ENCODE assay signal across 8 cellular contexts in genomic region chr17:2064980-2065785, GRCh38. TPM values are rescaled to one million over a fixed set of nuclear protein-coding genes. Genes with fewer than 3 reads are reported as not detected.
DNase-seq lines count a peak whose midpoint lies in the region; ATAC-seq and TF ChIP-seq lines count a peak whose summit lies in the region.

No MANE protein-coding gene starts in this region.

- H3K36me3 Mint-ChIP-seq in CD8-positive, alpha-beta T cell: peaks cover 92% of the 10 kb centered on the region

- no peak for TF ChIP-seq CTCF in CD8-positive, alpha-beta T cell (IDR thresholded peaks at IDR 0.05)
- TF ChIP-seq CTCF in heart right ventricle (IDR thresholded peaks at IDR 0.05): peak in 6 of 9 donors; percentile 33 to 59 (median 48)

- H3K4me3 ChIP-seq in CD8-positive, alpha-beta T cell (ENCODE audit: low read depth, low read length): no peak overlapping the region
- H3K4me3 ChIP-seq in heart right ventricle: no peak overlapping the region
- no peak overlapping the region for H3K4me3 ChIP-seq in effector memory CD4-positive, alpha-beta T cell (ENCODE audit: insufficient read depth, low read depth, low read length, poor library complexity, severe bottlenecking)

- intact Hi-C loops in CD8-positive, alpha-beta T cell (cut with DNase I, micrococcal nuclease): loop anchor here in 1 of 2 experiments (5.0 kb wide), 1 partner anchor 37 kb away; no protein-coding TSS in a partner anchor
- intact Hi-C loops in heart right ventricle (cut with DNase I): loop anchor here in 5 of 10 donors (1.0 to 10.0 kb wide), 6 partner anchors 41 to 340 kb away; partner anchors contain the start of gene MNT (in 1 of the 5)

- peak in 3 of 7 experiments; percentile 47 to 62 (median 51) for DNase-seq in CD8-positive, alpha-beta T cell
- DNase-seq in KBM-7 (peak; percentile 75), heart right ventricle (peak in 1 of 2 donors; percentile 71), amniotic stem cell (lab: John Stamatoyannopoulos, UW) (no peak), activated gamma-delta T cell treated with Interleukin-2 at 50 U/mL for 16 hours (no peak)
- DNase-seq in activated T-cell treated with anti-CD3 and anti-CD28 coated beads, Interleukin-2, amount 50 U/mL, for 1 hour: peak; percentile 57
- peak; percentile 80 for DNase-seq in stimulated activated CD4-positive, alpha-beta T cell treated with anti-CD3 and anti-CD28 coated beads, Interleukin-15, amount 100 ng/mL, for 24 hours
- no peak for DNase-seq in effector memory CD4-positive, alpha-beta T cell

- H3K27ac Mint-ChIP-seq in CD8-positive, alpha-beta T cell: peak overlapping the region; percentile 67

- in situ Hi-C loops in KBM-7 (cut with MboI; ENCODE audit: low pct_unique_long_range_greater_than_20kb, low sequenced_read_pairs): loop anchor here (25.0 kb wide), 1 partner anchor 172 kb away; no protein-coding TSS in a partner anchor

- peaks cover 16% of the 10 kb centered on the region for H3K27me3 Mint-ChIP-seq in CD8-positive, alpha-beta T cell (ENCODE audit: low read depth)

- WGBS in heart right ventricle, 2 donors: 78 to 80% methylated on average over 23 to 24 of the region's 24 CpGs

- H3K4me3 Mint-ChIP-seq in CD8-positive, alpha-beta T cell: no peak overlapping the region

- ATAC-seq in CD8-positive, alpha-beta T cell: peak; percentile 58
- ATAC-seq in heart right ventricle: peak in 6 of 8 donors; percentile 6 to 14 (median 8)

- CTCF ChIA-PET in CD8-positive, alpha-beta T cell (lab: Charles Lee): interaction anchor here (0.6 to 3.3 kb wide), 4 partner anchors 8 to 179 kb away, joined by 3 to 24 read pairs (median 5); no protein-coding TSS in a partner anchor

- no peaks in the 10 kb centered on the region for H3K9me3 ChIP-seq in CD8-positive, alpha-beta T cell (ENCODE audit: low read length)
- no peaks in the 10 kb centered on the region for H3K9me3 ChIP-seq in heart right ventricle
- H3K9me3 ChIP-seq in effector memory CD4-positive, alpha-beta T cell (ENCODE audit: control insufficient read depth, low read length): no peaks in the 10 kb centered on the region

- POLR2A ChIA-PET in CD8-positive, alpha-beta T cell (lab: Charles Lee): no interaction called here

- H3K9me3 Mint-ChIP-seq in CD8-positive, alpha-beta T cell: no peaks in the 10 kb centered on the region

- no peaks in the 10 kb centered on the region for H3K27me3 ChIP-seq in CD8-positive, alpha-beta T cell (ENCODE audit: insufficient read depth, low read length)
- no peaks in the 10 kb centered on the region for H3K27me3 ChIP-seq in heart right ventricle
- no peaks in the 10 kb centered on the region for H3K27me3 ChIP-seq in effector memory CD4-positive, alpha-beta T cell (replicated peaks; ENCODE audit: control insufficient read depth, insufficient read depth, low read length, poor library complexity, severe bottlenecking)

- peaks cover 36% of the 10 kb centered on the region for H3K4me1 Mint-ChIP-seq in CD8-positive, alpha-beta T cell (ENCODE audit: low read depth)

- H3K27ac ChIP-seq in CD8-positive, alpha-beta T cell (ENCODE audit: low read depth, low read length): no peak overlapping the region
- H3K27ac ChIP-seq in heart right ventricle: peak overlapping the region; percentile 54 to 97 (median 93)
- H3K27ac ChIP-seq in effector memory CD4-positive, alpha-beta T cell (ENCODE audit: insufficient read depth, low read length, poor library complexity, severe bottlenecking): no peak overlapping the region

- H3K4me1 ChIP-seq in CD8-positive, alpha-beta T cell (ENCODE audit: insufficient read depth, low read length): peaks cover 7% of the 10 kb centered on the region
- peaks cover 35 to 98% (median 87%) of the 10 kb centered on the region in 9 donors for H3K4me1 ChIP-seq in heart right ventricle
- no peaks in the 10 kb centered on the region for H3K4me1 ChIP-seq in effector memory CD4-positive, alpha-beta T cell (ENCODE audit: control insufficient read depth, insufficient read depth, low read length, poor library complexity, severe bottlenecking)

- peaks cover 35% of the 10 kb centered on the region for H3K36me3 ChIP-seq in CD8-positive, alpha-beta T cell (ENCODE audit: insufficient read depth, low read length)
- H3K36me3 ChIP-seq in heart right ventricle: peaks cover 0 to 85% (median 9%) of the 10 kb centered on the region in 9 donors
- peaks cover 70% of the 10 kb centered on the region for H3K36me3 ChIP-seq in effector memory CD4-positive, alpha-beta T cell (ENCODE audit: control insufficient read depth, insufficient read depth, low read length)

RNA-seq across cellular contexts. Expression of gene HIC1, which starts 10.3 kb away (rescaled TPM):
- total RNA-seq in CD8-positive, alpha-beta T cell: 10 to 100 TPM; 12.1 to 13.0 TPM
- total RNA-seq in heart right ventricle: 10 to 100 TPM in 7 of 10 donors, 1 to 10 TPM in 3; 3.5 to 37.5 (median 12.1) TPM
- 10 to 100 TPM in 1 of 2 donors, 1 to 10 TPM in 1; 8.3 to 14.3 TPM for polyA plus RNA-seq in heart right ventricle

RNA-seq across cellular contexts. Expression of gene OVCA2, which starts 23.4 kb away (rescaled TPM):
- 10 to 100 TPM; 38.7 to 48.2 TPM for total RNA-seq in CD8-positive, alpha-beta T cell
- total RNA-seq in heart right ventricle: 10 to 100 TPM; 15.3 to 25.4 (median 17.6) TPM
- 10 to 100 TPM; 43.3 to 47.5 TPM for polyA plus RNA-seq in heart right ventricle

RNA-seq across cellular contexts. Expression of gene DPH1, which starts 35.2 kb away (rescaled TPM):
- total RNA-seq in CD8-positive, alpha-beta T cell: 100 to 1,000 TPM; 128 to 149 TPM
- total RNA-seq in heart right ventricle: 10 to 100 TPM; 22.8 to 40.0 (median 25.9) TPM
- 10 to 100 TPM; 19.0 to 28.9 TPM for polyA plus RNA-seq in heart right ventricle

RNA-seq across cellular contexts. Expression of gene RTN4RL1, which starts 40.0 kb away (rescaled TPM):
- not detected for total RNA-seq in CD8-positive, alpha-beta T cell
- 1 to 10 TPM in 9 of 10 donors, under 1 TPM in 1; 0.81 to 6.3 (median 2.5) TPM for total RNA-seq in heart right ventricle
- 1 to 10 TPM; 3.0 to 3.1 TPM for polyA plus RNA-seq in heart right ventricle

Comparison
In these comparisons a context has a peak if more than half of its experiments do, and no peak if none do; other contexts are left out.
1. DNase-seq: peak in KBM-7 (single experiment), activated T-cell treated with anti-CD3 and anti-CD28 coated beads, Interleukin-2, amount 50 U/mL, for 1 hour (single experiment) and stimulated activated CD4-positive, alpha-beta T cell treated with anti-CD3 and anti-CD28 coated beads, Interleukin-15, amount 100 ng/mL, for 24 hours (single experiment); none in amniotic stem cell (single experiment), activated gamma-delta T cell treated with Interleukin-2 at 50 U/mL for 16 hours (single experiment) and effector memory CD4-positive, alpha-beta T cell (0 of 3).
2. H3K27ac ChIP-seq: peak in heart right ventricle (10 of 10); none in CD8-positive, alpha-beta T cell (single experiment) and effector memory CD4-positive, alpha-beta T cell (single experiment).